In genomic region chr20:62627901-62628612, GRCh38 we compare ENCODE assay signal across 13 cellular contexts. TPM values are rescaled to one million over a fixed set of nuclear protein-coding genes. Genes with fewer than 3 reads are reported as not detected.
DNase-seq lines count a peak whose midpoint lies in the region; ATAC-seq and TF ChIP-seq lines count a peak whose summit lies in the region.
"Had no signal": no experiment of that assay in that cellular context is flagged by ENCODE, and none has a peak within 500 bp of the region (broad histone marks: within the 10 kb centered on the region; RNA-seq: fewer than 3 reads in every experiment).

No MANE protein-coding gene starts in this region.

- TF ChIP-seq POLR2A in body of pancreas (IDR thresholded peaks at IDR 0.05): no peak

- H3K27ac ChIP-seq in PC-9 (peak overlapping the region; percentile 96), body of pancreas (no peak overlapping the region), foreskin keratinocyte (no peak overlapping the region)

- WGBS in body of pancreas, 2 donors: 59 to 74% methylated on average over 8 to 10 of the region's 10 CpGs

- no TSS peak for BruUV-seq in PC-9 (replicated peaks; lab: Mats Ljungman, UMichigan)

- H3K9me2 ChIP-seq in PC-9 (ENCODE audit: insufficient read depth): no peaks in the 10 kb centered on the region

- in situ Hi-C loops in GM13977 (cut with MboI; ENCODE audit: low pct_unique_long_range_greater_than_20kb, low sequenced_read_pairs, unreplicated experiment): no loop called here

- no peak overlapping the region for H3K27ac Mint-ChIP-seq in WTC11
- H3K27ac Mint-ChIP-seq: activated naive CD4-positive, alpha-beta T cell treated with anti-CD3 and anti-CD28 coated beads for 36 hours; mesothelial cell of epicardium; stimulated activated naive CD8-positive, alpha-beta T cell treated with anti-CD3 and anti-CD28 coated beads, Interleukin-15, Interleukin-2, amounts not matched to agents 100 ng/mL and 50 ng/mL, for 24 hours had no signal

- TF ChIP-seq CTCF in GM13977 (IDR thresholded peaks at IDR 0.05; ENCODE audit: extremely low read depth, insufficient read depth, missing control alignments): no peak
- TF ChIP-seq CTCF in PC-9 (conservative IDR thresholded peaks at IDR 0.05): no peak; the same call in 1 of the 2 replicates
- no peak for TF ChIP-seq CTCF in WTC11 (IDR thresholded peaks at IDR 0.05)
- no peak for TF ChIP-seq CTCF in body of pancreas (IDR thresholded peaks at IDR 0.05)
- no peak for TF ChIP-seq CTCF in foreskin keratinocyte (conservative IDR thresholded peaks at IDR 0.05)

- no peaks in the 10 kb centered on the region for H3K36me3 Mint-ChIP-seq in WTC11
- H3K36me3 Mint-ChIP-seq: mesothelial cell of epicardium had no signal

- H3K4me1 Mint-ChIP-seq in WTC11: peaks cover 19% of the 10 kb centered on the region

- H4K20me1 ChIP-seq in PC-9 (ENCODE audit: insufficient read depth): no peaks in the 10 kb centered on the region

- no peaks in the 10 kb centered on the region for H3K79me2 ChIP-seq in PC-9 (ENCODE audit: low read depth)

- H3K4me1 ChIP-seq in PC-9 (replicated peaks; ENCODE audit: insufficient read depth) (peaks cover 79% of the 10 kb centered on the region), body of pancreas (peaks cover 24% of the 10 kb centered on the region), foreskin keratinocyte (peaks cover 18% of the 10 kb centered on the region)

- H3K4me2 ChIP-seq in PC-9: peak overlapping the region; percentile 80

- no peak for ATAC-seq in WTC11
- ATAC-seq in HG02852 (IDR thresholded peaks at IDR 0.05; ENCODE audit: unreplicated experiment): no peak
- no peak for ATAC-seq in body of pancreas
- ATAC-seq in foreskin keratinocyte: no peak

- H3K4me3 ChIP-seq in PC-9 (peak overlapping the region; percentile 40; the same call in 1 of the 2 replicates), body of pancreas (no peak overlapping the region)
- H3K4me3 ChIP-seq: skin epidermis had no signal

- peaks cover 49% of the 10 kb centered on the region for H3F3A ChIP-seq in PC-9 (ENCODE audit: insufficient read depth, low read depth)

- H3K27me3 ChIP-seq in PC-9 (ENCODE audit: insufficient read depth, low read depth): no peaks in the 10 kb centered on the region
- H3K27me3 ChIP-seq in body of pancreas: no peaks in the 10 kb centered on the region
- peaks cover under 1% of the 10 kb centered on the region for H3K27me3 ChIP-seq in foreskin keratinocyte

- DNase-seq in A172 (ENCODE audit: low spot score) (peak; percentile 82), GM13977 (ENCODE audit: low spot score) (peak; percentile 71), PC-9 (peak; percentile 66 to 93), fibroblast of gingiva (ENCODE audit: low read depth) (peak; percentile 71), WTC11 (ENCODE audit: low spot score) (no peak), body of pancreas (no peak), foreskin keratinocyte (no peak)
- DNase-seq: activated naive CD4-positive, alpha-beta T cell treated with anti-CD3 and anti-CD28 coated beads for 36 hours; AML-193 had no signal

- H2AFZ ChIP-seq in PC-9: no peak overlapping the region

- CTCF ChIA-PET in PC-9 (lab: Charles Lee): interaction anchor here (0.6 to 1.2 kb wide), 2 partner anchors 11 to 16 kb away, joined by 3 read pairs; no protein-coding TSS in a partner anchor
- CTCF ChIA-PET in WTC11 (lab: Charles Lee): interaction anchor here (0.9 to 1.2 kb wide), 3 partner anchors 11 to 15 kb away, joined by 3 to 7 read pairs (median 3); partner anchors contain the start of gene SLCO4A1

- H3K9me3 Mint-ChIP-seq in WTC11: no peaks in the 10 kb centered on the region
- H3K9me3 Mint-ChIP-seq: activated naive CD4-positive, alpha-beta T cell treated with anti-CD3 and anti-CD28 coated beads for 36 hours; mesothelial cell of epicardium; stimulated activated naive CD8-positive, alpha-beta T cell treated with anti-CD3 and anti-CD28 coated beads, Interleukin-15, Interleukin-2, amounts not matched to agents 100 ng/mL and 50 ng/mL, for 24 hours had no signal

- H3K9me3 ChIP-seq in PC-9 (ENCODE audit: insufficient read depth, low read depth) (no peaks in the 10 kb centered on the region), body of pancreas (no peaks in the 10 kb centered on the region)

- no peak overlapping the region for H3K4me3 Mint-ChIP-seq in WTC11
- H3K4me3 Mint-ChIP-seq: activated naive CD4-positive, alpha-beta T cell treated with anti-CD3 and anti-CD28 coated beads for 36 hours; mesothelial cell of epicardium; stimulated activated naive CD8-positive, alpha-beta T cell treated with anti-CD3 and anti-CD28 coated beads, Interleukin-15, Interleukin-2, amounts not matched to agents 100 ng/mL and 50 ng/mL, for 24 hours had no signal

- H3K36me3 ChIP-seq in PC-9 (ENCODE audit: low read depth) (no peaks in the 10 kb centered on the region), body of pancreas (replicated peaks in 1 of 2; ENCODE audit: insufficient read depth in 1 of 2, low read depth in 2 of 2) (no peaks in the 10 kb centered on the region)

- POLR2A ChIA-PET in PC-9 (lab: Charles Lee; ENCODE audit: unreplicated experiment): interaction anchor here (0.5 to 0.7 kb wide), 4 partner anchors 11 to 166 kb away, joined by 3 to 4 read pairs (median 3); no protein-coding TSS in a partner anchor
- POLR2A ChIA-PET in WTC11 (lab: Charles Lee): no interaction called here

- H3K27me3 Mint-ChIP-seq in WTC11 (ENCODE audit: low read depth): no peaks in the 10 kb centered on the region
- H3K27me3 Mint-ChIP-seq: stimulated activated naive CD8-positive, alpha-beta T cell treated with anti-CD3 and anti-CD28 coated beads, Interleukin-15, Interleukin-2, amounts not matched to agents 100 ng/mL and 50 ng/mL, for 24 hours had no signal

- intact Hi-C loops in PC-9 (cut with micrococcal nuclease; ENCODE audit: unreplicated experiment) (loop anchor here (2.0 kb wide), 2 partner anchors 15 to 163 kb away; partner anchors contain the start of gene SLCO4A1), body of pancreas (cut with DNase I) (no loop called here)

TF ChIP-seq in WTC11, 78 proteins besides CTCF, POLR2A, EP300 and RAD21 (continues in another document):
- no peak for TF ChIP-seq TP53 (CRISPR knock-in tag; IDR thresholded peaks at IDR 0.05)
- TF ChIP-seq ATF3 (CRISPR knock-in tag; conservative IDR thresholded peaks at IDR 0.05): no peak
- no peak for TF ChIP-seq ETV6 (CRISPR knock-in tag; IDR thresholded peaks at IDR 0.05)
- no peak for TF ChIP-seq ATF1 (CRISPR knock-in tag; IDR thresholded peaks at IDR 0.05)
- no peak for TF ChIP-seq CBFB (CRISPR knock-in tag; IDR thresholded peaks at IDR 0.05; ENCODE audit: low read depth)
- no peak for TF ChIP-seq AFF4 (CRISPR knock-in tag; IDR thresholded peaks at IDR 0.05; ENCODE audit: borderline replicate concordance)
- TF ChIP-seq KAT7 (CRISPR knock-in tag; IDR thresholded peaks at IDR 0.05; ENCODE audit: borderline replicate concordance): no peak
- TF ChIP-seq ZNF671 (CRISPR knock-in tag; IDR thresholded peaks at IDR 0.05): no peak
- no peak for TF ChIP-seq ZBTB43 (CRISPR knock-in tag; IDR thresholded peaks at IDR 0.05)
- no peak for TF ChIP-seq FOXK1 (CRISPR knock-in tag; IDR thresholded peaks at IDR 0.05)

RNA-seq across cellular contexts. Expression of gene SLCO4A1, which starts 14.2 kb away (rescaled TPM):
- total RNA-seq in A172 (2014; rRNA removed; shearing (Covaris generic)): 26.5 and 34.8 TPM in 2 replicates
- total RNA-seq in PC-9 (2021): 14.1 and 19.3 TPM in 2 replicates
- total RNA-seq in WTC11 (2021): 15.2 to 19.9 TPM (median 18.5 TPM) in 3 replicates
- 1 to 10 TPM; 2.6 to 6.2 TPM for total RNA-seq in body of pancreas
- total RNA-seq in foreskin keratinocyte: 2.3 and 2.4 TPM in 2 replicates
- polyA plus RNA-seq in foreskin keratinocyte: 1.5 and 1.9 TPM in 2 replicates

Comparison
In these comparisons a context has a peak if more than half of its experiments do, and no peak if none do; other contexts are left out.
1. DNase-seq: peak in A172 (single experiment), GM13977 (single experiment), PC-9 (2 of 2) and fibroblast of gingiva (single experiment); none in WTC11 (single experiment), body of pancreas (0 of 4) and foreskin keratinocyte (0 of 2).